ENCODE assay signal across 8 cellular contexts in the genomic region with DNA sequence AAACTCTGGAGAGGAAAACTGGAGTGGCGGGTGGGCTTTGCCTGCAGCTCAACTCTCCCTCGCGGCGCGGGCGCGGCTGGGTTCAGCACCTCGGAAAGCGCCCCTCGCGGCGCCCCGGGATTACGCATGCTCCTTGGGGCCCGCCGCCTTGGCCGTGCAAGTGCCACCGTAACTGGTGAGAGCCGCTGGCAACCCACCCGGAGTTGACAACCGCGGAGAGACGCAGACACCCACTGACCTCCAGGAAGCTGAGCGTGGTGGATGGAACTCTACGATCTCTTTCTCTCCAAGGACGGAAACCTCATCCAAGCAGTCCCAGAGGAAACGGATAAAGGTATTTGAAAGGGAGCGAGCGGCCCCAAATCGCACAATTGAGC. TPM values are rescaled to one million over a fixed set of nuclear protein-coding genes. Genes with fewer than 3 reads are reported as not detected.
DNase-seq lines count a peak whose midpoint lies in the region; ATAC-seq and TF ChIP-seq lines count a peak whose summit lies in the region.

No MANE protein-coding gene starts in this region.

- H3K9ac ChIP-seq in HUES64 (ENCODE audit: low read depth, low read length) (no peak overlapping the region), stomach smooth muscle (ENCODE audit: low read length in 2 of 2) (no peak overlapping the region)

- H3K9me3 Mint-ChIP-seq in mesothelial cell of epicardium = no peaks in the 10 kb centered on the region

- H3K27ac Mint-ChIP-seq in mesothelial cell of epicardium = no peak overlapping the region

- no peaks in the 10 kb centered on the region for H3K9me3 ChIP-seq in HUES64 (ENCODE audit: insufficient read depth, low read depth, low read length)
- H3K9me3 ChIP-seq in stomach smooth muscle (ENCODE audit: control insufficient read depth in 2 of 2, low read length in 2 of 2) = no peaks in the 10 kb centered on the region

- peaks cover 55% of the 10 kb centered on the region for H3K27me3 Mint-ChIP-seq in mesothelial cell of epicardium (ENCODE audit: low read depth)

- under 1% methylated on average over 30 of the region's 30 CpGs for WGBS in HUES64

- peaks cover 8% of the 10 kb centered on the region for H3K4me1 ChIP-seq in HUES64 (ENCODE audit: insufficient read depth, low read length)
- H3K4me1 ChIP-seq in stomach smooth muscle (ENCODE audit: control insufficient read depth, insufficient read depth, low read length) = peaks cover 20% of the 10 kb centered on the region

- H3K27me3 ChIP-seq in HUES64 (ENCODE audit: insufficient read depth, low read length) (peaks cover 27% of the 10 kb centered on the region), stomach smooth muscle (ENCODE audit: control insufficient read depth in 1 of 2, insufficient read depth in 2 of 2, low read length in 2 of 2) (peaks cover 34% of the 10 kb centered on the region in 2 donors)

- H3K27ac ChIP-seq in HUES64 (ENCODE audit: low read depth, low read length) = no peak overlapping the region
- no peak overlapping the region for H3K27ac ChIP-seq in stomach smooth muscle (ENCODE audit: low read length)

- H3K4me3 ChIP-seq in GM12865 (ENCODE audit: low read depth, low read length) = no peak overlapping the region; the same call in 1 of the 2 replicates
- H3K4me3 ChIP-seq in HUES64 (ENCODE audit: low read length) = peak overlapping the region; percentile 68
- H3K4me3 ChIP-seq in stomach smooth muscle (ENCODE audit: low read length in 2 of 2) = peak overlapping the region; percentile 47 to 73

- DNase-seq in GM12865 (ENCODE audit: low read depth) = peak; percentile 69
- peak; percentile 69 for DNase-seq in activated CD4-positive, alpha-beta T cell treated with anti-CD3 and anti-CD28 coated beads for 48 hours
- peak; percentile 41 for DNase-seq in epidermal melanocyte (ENCODE audit: insufficient read length, low spot score)
- peak; percentile 79 to 93 for DNase-seq in mesothelial cell of epicardium (ENCODE audit: low spot score in 2 of 2, unreplicated experiment in 2 of 2)

- no peaks in the 10 kb centered on the region for H3K36me3 Mint-ChIP-seq in mesothelial cell of epicardium

- peaks cover 4% of the 10 kb centered on the region for H3K4me1 Mint-ChIP-seq in mesothelial cell of epicardium

- TF ChIP-seq CTCF in GM12865 (IDR thresholded peaks at IDR 0.05; ENCODE audit: insufficient read depth, low read depth, low read length, missing control alignments) (peak; percentile 24), mesothelial cell of epicardium (IDR thresholded peaks at IDR 0.05; ENCODE audit: unreplicated experiment) (peak; percentile 69)

- no peaks in the 10 kb centered on the region for H3K36me3 ChIP-seq in HUES64 (ENCODE audit: insufficient read depth, low read length)
- no peaks in the 10 kb centered on the region for H3K36me3 ChIP-seq in stomach smooth muscle (ENCODE audit: control insufficient read depth in 2 of 2, insufficient read depth in 2 of 2, low read length in 2 of 2)

- ATAC-seq in GM18858 (IDR thresholded peaks at IDR 0.05; ENCODE audit: unreplicated experiment) (no peak), GM18867 (IDR thresholded peaks at IDR 0.05; ENCODE audit: unreplicated experiment) (no peak)

- peak overlapping the region; percentile 72 for H3K4me3 Mint-ChIP-seq in mesothelial cell of epicardium

RNA-seq across cellular contexts. Expression of a gene that starts 0.2 kb away (rescaled TPM):
- not detected for polyA plus RNA-seq in HUES64 (2013, experiment 1 of 2)
- not detected for polyA plus RNA-seq in HUES64 (2013, experiment 2 of 2)
- total RNA-seq in mesothelial cell of epicardium = not detected in 3 replicates

RNA-seq across cellular contexts. Expression of a gene that starts 44.2 kb away (rescaled TPM):
- 6.8 TPM for polyA plus RNA-seq in HUES64 (2013, experiment 1 of 2)
- polyA plus RNA-seq in HUES64 (2013, experiment 2 of 2) = 8.3 TPM
- 13.5 to 14.0 TPM (median 13.9 TPM) in 3 replicates for total RNA-seq in mesothelial cell of epicardium

RNA-seq across cellular contexts. Expression of a gene that starts 48.5 kb away (rescaled TPM):
- polyA plus RNA-seq in HUES64 (2013, experiment 1 of 2) = not detected
- not detected for polyA plus RNA-seq in HUES64 (2013, experiment 2 of 2)
- total RNA-seq in mesothelial cell of epicardium = 0.45 to 0.63 TPM (median 0.62 TPM) in 3 replicates
